In the genomic region with DNA sequence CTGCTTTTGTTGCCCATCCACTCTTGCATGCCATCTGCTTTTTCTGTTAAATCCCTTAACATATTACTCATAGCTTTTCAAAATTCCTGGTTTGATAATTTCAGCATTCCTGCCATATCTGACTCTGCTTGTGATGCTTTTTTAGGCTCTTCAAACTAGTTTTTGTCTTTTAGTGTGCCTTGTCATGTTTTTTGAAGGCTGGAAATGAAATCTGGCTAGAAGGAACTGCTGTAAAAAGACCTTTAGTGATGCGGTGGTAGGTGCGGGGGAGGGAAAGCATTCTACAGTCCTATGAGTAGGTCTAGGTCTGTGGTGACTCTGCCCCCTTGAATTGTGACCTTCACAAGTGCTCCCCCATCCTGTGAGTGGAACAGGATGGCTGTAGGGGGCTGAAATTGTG, we compare ENCODE assay signal across 1 cellular context.
TF ChIP-seq lines count a peak whose summit lies in the region.

No MANE protein-coding gene starts in this region.

TF ChIP-seq in K562, 482 proteins besides CTCF, POLR2A, EP300 and RAD21:
- TF ChIP-seq NCOA4 (IDR thresholded peaks at IDR 0.05; ENCODE audit: partially characterized antibody) (no peak), ERF (CRISPR knock-in tag; IDR thresholded peaks at IDR 0.05) (no peak), ZNF197 (CRISPR knock-in tag; IDR thresholded peaks at IDR 0.05; ENCODE audit: low read depth) (no peak)
- TF ChIP-seq, protein P1, sequence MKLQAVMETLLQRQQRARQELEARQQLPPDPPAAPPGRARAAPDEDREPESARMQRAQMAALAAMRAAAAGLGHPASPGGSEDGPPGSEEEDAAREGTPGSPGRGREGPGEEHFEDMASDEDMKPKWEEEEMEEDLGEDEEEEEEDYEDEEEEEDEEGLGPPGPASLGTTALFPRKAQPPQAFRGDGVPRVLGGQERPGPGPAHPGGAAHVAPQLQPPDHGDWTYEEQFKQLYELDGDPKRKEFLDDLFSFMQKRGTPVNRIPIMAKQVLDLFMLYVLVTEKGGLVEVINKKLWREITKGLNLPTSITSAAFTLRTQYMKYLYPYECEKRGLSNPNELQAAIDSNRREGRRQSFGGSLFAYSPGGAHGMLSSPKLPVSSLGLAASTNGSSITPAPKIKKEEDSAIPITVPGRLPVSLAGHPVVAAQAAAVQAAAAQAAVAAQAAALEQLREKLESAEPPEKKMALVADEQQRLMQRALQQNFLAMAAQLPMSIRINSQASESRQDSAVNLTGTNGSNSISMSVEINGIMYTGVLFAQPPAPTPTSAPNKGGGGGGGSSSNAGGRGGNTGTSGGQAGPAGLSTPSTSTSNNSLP (IDR thresholded peaks at IDR 0.05; ENCODE audit: borderline replicate concordance, low read depth, low read length): no peak
